8 cellular contexts compared by ENCODE assay signal in genomic region chr12:52812073-52812400, GRCh38. TPM values are rescaled to one million over a fixed set of nuclear protein-coding genes. Genes with fewer than 3 reads are reported as not detected.
"Had no signal": no experiment of that assay in that cellular context is flagged by ENCODE, and none has a peak within 500 bp of the region (broad histone marks: within the 10 kb centered on the region; RNA-seq: fewer than 3 reads in every experiment).

No MANE protein-coding gene starts in this region.

- H3K27ac Mint-ChIP-seq: IgD-negative memory B cell had no signal

- H3K4me3 ChIP-seq: K562 had no signal

- H3K4me3 Mint-ChIP-seq: IgD-negative memory B cell had no signal

- H3K27ac ChIP-seq: HL-60 had no signal

- H3K9me3 Mint-ChIP-seq: IgD-negative memory B cell had no signal

- DNase-seq: IMR-90, KBM-7 had no signal

RNA-seq across cellular contexts. Expression of gene KRT4, which starts 1.9 kb away (rescaled TPM):
- total RNA-seq: HepG2, HT-29, HT1080, K562 had no signal
- polyA plus RNA-seq: HepG2, IgD-negative memory B cell, K562 had no signal

RNA-seq across cellular contexts. Expression of gene KRT3, which starts 16.1 kb away (rescaled TPM):
- total RNA-seq: HepG2, HT-29, IMR-90, K562 had no signal
- polyA plus RNA-seq: HepG2, IgD-negative memory B cell, IMR-90, K562 had no signal

RNA-seq across cellular contexts. Expression of gene KRT79, which starts 22.1 kb away (rescaled TPM):
- total RNA-seq: HepG2, HT-29 had no signal
- polyA plus RNA-seq: IgD-negative memory B cell had no signal

RNA-seq across cellular contexts. Expression of gene KRT76, which starts 34.9 kb away (rescaled TPM):
- total RNA-seq: HepG2, HT-29, HT1080, IMR-90, K562 had no signal
- polyA plus RNA-seq: HepG2, IgD-negative memory B cell, IMR-90, K562 had no signal

RNA-seq across cellular contexts. Expression of gene KRT78, which starts 36.8 kb away (rescaled TPM):
- total RNA-seq: HepG2, HT-29, HT1080, IMR-90, K562 had no signal
- polyA plus RNA-seq: HepG2, IgD-negative memory B cell, IMR-90, K562 had no signal
